Comparison of ENCODE assay signal across 8 cellular contexts in the genomic region with DNA sequence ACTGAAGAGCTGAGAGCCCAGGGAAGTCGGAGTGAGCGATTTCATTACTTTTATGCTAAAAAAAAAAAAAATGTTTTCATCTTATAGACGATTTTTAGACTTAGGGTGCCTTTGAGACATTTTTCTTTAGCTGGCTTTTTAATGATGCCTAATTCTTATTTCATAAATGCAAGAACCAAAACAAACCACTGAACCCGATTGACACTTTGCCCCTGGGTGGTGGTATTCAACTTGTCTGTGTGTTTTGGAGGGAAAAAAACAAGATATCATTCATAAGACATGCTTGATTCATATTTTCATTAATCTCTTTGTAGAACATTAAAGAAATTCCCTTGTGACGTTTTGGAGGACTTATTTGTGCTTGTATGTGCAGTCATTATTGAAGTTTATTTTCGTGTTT. TPM values are rescaled to one million over a fixed set of nuclear protein-coding genes. Genes with fewer than 3 reads are reported as not detected.
DNase-seq lines count a peak whose midpoint lies in the region; TF ChIP-seq lines count a peak whose summit lies in the region.

No MANE protein-coding gene starts in this region.

- H3K27ac ChIP-seq in BLaER1 (peak overlapping the region; percentile 98), neural progenitor cell (no peak overlapping the region)

- H3K4me3 Mint-ChIP-seq in endothelial cell (ENCODE audit: unreplicated experiment), result peak overlapping the region; percentile 99
- peak overlapping the region; percentile 95 for H3K4me3 Mint-ChIP-seq in neural progenitor cell

- H4K20me1 ChIP-seq in BLaER1 (peaks cover 73% of the 10 kb centered on the region), neural progenitor cell (ENCODE audit: low read depth) (peaks cover 69% of the 10 kb centered on the region)

- peaks cover 26% of the 10 kb centered on the region; the same call in 1 of the 2 replicates for H3K36me3 ChIP-seq in BLaER1
- peaks cover 32% of the 10 kb centered on the region for H3K36me3 ChIP-seq in NT2/D1 (ENCODE audit: insufficient read depth, insufficient read length, low read length)
- H3K36me3 ChIP-seq in neural progenitor cell, result peaks cover 20% of the 10 kb centered on the region

- H3K4me1 Mint-ChIP-seq in endothelial cell (ENCODE audit: unreplicated experiment), result peaks cover 39% of the 10 kb centered on the region
- peaks cover 45% of the 10 kb centered on the region for H3K4me1 Mint-ChIP-seq in neural progenitor cell

- peaks cover 9% of the 10 kb centered on the region for H3K27me3 Mint-ChIP-seq in endothelial cell (ENCODE audit: unreplicated experiment)
- peaks cover 6% of the 10 kb centered on the region for H3K27me3 Mint-ChIP-seq in neural progenitor cell (ENCODE audit: insufficient read depth, low read depth)

- H3K4me1 ChIP-seq in BLaER1 (peaks cover 48% of the 10 kb centered on the region), NT2/D1 (ENCODE audit: insufficient read depth, insufficient read length) (no peaks in the 10 kb centered on the region), neural progenitor cell (peaks cover 41% of the 10 kb centered on the region)

- H3K4me2 ChIP-seq in BLaER1 (peak overlapping the region; percentile 94), neural progenitor cell (peak overlapping the region; percentile 88)

- peaks cover 24% of the 10 kb centered on the region for H3F3A ChIP-seq in neural progenitor cell (ENCODE audit: low read depth)

- peaks cover 75% of the 10 kb centered on the region for H3K79me2 ChIP-seq in neural progenitor cell (ENCODE audit: low read depth)

- H3K36me3 Mint-ChIP-seq in endothelial cell (ENCODE audit: low read depth, unreplicated experiment) (peaks cover 8% of the 10 kb centered on the region), neural progenitor cell (peaks cover 39% of the 10 kb centered on the region)

- H3K9me3 ChIP-seq in BLaER1, result no peaks in the 10 kb centered on the region
- no peaks in the 10 kb centered on the region for H3K9me3 ChIP-seq in NT2/D1 (ENCODE audit: insufficient read depth, low read length)
- no peaks in the 10 kb centered on the region for H3K9me3 ChIP-seq in neural progenitor cell (ENCODE audit: low read depth)

- H3K27ac Mint-ChIP-seq in endothelial cell (ENCODE audit: unreplicated experiment) (peak overlapping the region; percentile 97), neural progenitor cell (peak overlapping the region; percentile 91)

- H3K27me3 ChIP-seq in BLaER1 (no peaks in the 10 kb centered on the region), NT2/D1 (ENCODE audit: insufficient read depth, insufficient read length) (no peaks in the 10 kb centered on the region), neural progenitor cell (peaks cover 6% of the 10 kb centered on the region)

- H3K4me3 ChIP-seq in BLaER1 (peak overlapping the region; percentile 99), NT2/D1 (ENCODE audit: insufficient read length, low read depth) (peak overlapping the region; percentile 57), neural progenitor cell (peak overlapping the region; percentile 96)

- no peaks in the 10 kb centered on the region for H3K9me3 Mint-ChIP-seq in endothelial cell (ENCODE audit: unreplicated experiment)
- H3K9me3 Mint-ChIP-seq in neural progenitor cell, result no peaks in the 10 kb centered on the region

- TF ChIP-seq CTCF in endothelial cell (IDR thresholded peaks at IDR 0.05; ENCODE audit: unreplicated experiment) (no peak), neural progenitor cell (IDR thresholded peaks at IDR 0.05) (no peak)

- H3K9ac ChIP-seq in BLaER1, result peak overlapping the region; percentile 97
- H3K9ac ChIP-seq in NT2/D1 (ENCODE audit: insufficient read length, low read depth), result peak overlapping the region; percentile 78
- peak overlapping the region; percentile 79 for H3K9ac ChIP-seq in neural progenitor cell

- no peak for DNase-seq in NT2/D1 (ENCODE audit: low read depth, low spot score)
- DNase-seq in endothelial cell (ENCODE audit: low spot score), result no peak
- DNase-seq in neural progenitor cell (ENCODE audit: low spot score), result no peak
- DNase-seq in HPDE6-E6E7 (ENCODE audit: extremely low spot score), result no peak
- no peak for DNase-seq in cortex of kidney (lab: John Stamatoyannopoulos, UW)
- no peak for DNase-seq in NCI-H1930 (lab: John Stamatoyannopoulos, UW)
- DNase-seq in CD1c-positive myeloid dendritic cell (ENCODE audit: extremely low spot score), result no peak

- H2AFZ ChIP-seq in neural progenitor cell (replicated peaks), result no peak overlapping the region

RNA-seq across cellular contexts. Expression of gene TLE4, which starts 2.4 kb away (rescaled TPM):
- total RNA-seq in endothelial cell (ENCODE audit: unreplicated experiment) (88.4 TPM), neural progenitor cell (ENCODE audit: low replicate concordance) (236 and 265 TPM in 2 replicates)
